ENCODE assay signal across 17 cellular contexts in genomic region chr16:336269-336668, GRCh38. TPM values are rescaled to one million over a fixed set of nuclear protein-coding genes. Genes with fewer than 3 reads are reported as not detected.
"Had no signal": no experiment of that assay in that cellular context is flagged by ENCODE, and none has a peak within 500 bp of the region (broad histone marks: within the 10 kb centered on the region; RNA-seq: fewer than 3 reads in every experiment).

No MANE protein-coding gene starts in this region.

- H3K36me3 ChIP-seq: ascending aorta, ovary had no signal

- ATAC-seq: activated CD8-positive, alpha-beta memory T cell treated with anti-CD3 and anti-CD28 coated beads, Interleukin-2, amount 10 ng/mL, durations not matched to agents 7 days and 5 days; activated T-cell treated with anti-CD3 and anti-CD28 coated beads, Interleukin-2, amount 50 U/mL, for 72 hours had no signal

- H3K27me3 ChIP-seq: ascending aorta, esophagus muscularis mucosa, ovary had no signal

- H3K9me3 ChIP-seq: ascending aorta, esophagus muscularis mucosa, ovary had no signal

- H3K27ac Mint-ChIP-seq: activated CD8-positive, alpha-beta memory T cell treated with anti-CD3 and anti-CD28 coated beads, Interleukin-2, amount 10 ng/mL, durations not matched to agents 7 days and 5 days; activated naive CD8-positive, alpha-beta T cell treated with anti-CD3 and anti-CD28 coated beads, Interleukin-2, amount 10 ng/mL, durations not matched to agents 7 days and 5 days; activated T-cell treated with anti-CD3 and anti-CD28 coated beads, Interleukin-2, amount 50 U/mL, for 72 hours; nephron progenitor cell; stimulated activated naive CD8-positive, alpha-beta T cell treated with anti-CD3 and anti-CD28 coated beads, Interleukin-15, Interleukin-2, amounts not matched to agents 100 ng/mL and 50 ng/mL, for 24 hours had no signal

- H3K9me3 Mint-ChIP-seq: activated naive CD8-positive, alpha-beta T cell treated with anti-CD3 and anti-CD28 coated beads, Interleukin-2, amount 10 ng/mL, durations not matched to agents 7 days and 5 days; stimulated activated naive CD8-positive, alpha-beta T cell treated with anti-CD3 and anti-CD28 coated beads, Interleukin-15, Interleukin-2, amounts not matched to agents 100 ng/mL and 50 ng/mL, for 24 hours had no signal

- H3K27me3 Mint-ChIP-seq: activated CD8-positive, alpha-beta memory T cell treated with anti-CD3 and anti-CD28 coated beads, Interleukin-2, amount 10 ng/mL, durations not matched to agents 7 days and 5 days; activated naive CD8-positive, alpha-beta T cell treated with anti-CD3 and anti-CD28 coated beads, Interleukin-2, amount 10 ng/mL, durations not matched to agents 7 days and 5 days; stimulated activated naive CD8-positive, alpha-beta T cell treated with anti-CD3 and anti-CD28 coated beads, Interleukin-15, Interleukin-2, amounts not matched to agents 100 ng/mL and 50 ng/mL, for 24 hours had no signal

- H3K4me3 ChIP-seq: ascending aorta, esophagus muscularis mucosa, lung, ovary had no signal

- DNase-seq: activated CD4-positive, alpha-beta T cell treated with anti-CD3 and anti-CD28 coated beads for 1 hour; activated CD4-positive, alpha-beta T cell treated with anti-CD3 and anti-CD28 coated beads, Interleukin-2, amount 50 U/mL, for 48 hours; activated CD8-positive, alpha-beta memory T cell treated with anti-CD3 and anti-CD28 coated beads, Interleukin-2, amount 10 ng/mL, durations not matched to agents 7 days and 5 days; activated gamma-delta T cell treated with Interleukin-2 at 50 U/mL for 16 hours; activated naive CD8-positive, alpha-beta T cell treated with anti-CD3 and anti-CD28 coated beads, Interleukin-2, amount 10 ng/mL, durations not matched to agents 7 days and 5 days; activated T-cell treated with anti-CD3 and anti-CD28 coated beads, Interleukin-2, amount 50 U/mL, for 72 hours; hypothalamus; nephron progenitor cell; ovary; stimulated activated CD4-positive, alpha-beta T cell treated with anti-CD3 and anti-CD28 coated beads, Interleukin-2, amount 100 ng/mL, for 48 hours had no signal

- H3K4me3 Mint-ChIP-seq: activated CD8-positive, alpha-beta memory T cell treated with anti-CD3 and anti-CD28 coated beads, Interleukin-2, amount 10 ng/mL, durations not matched to agents 7 days and 5 days; activated naive CD8-positive, alpha-beta T cell treated with anti-CD3 and anti-CD28 coated beads, Interleukin-2, amount 10 ng/mL, durations not matched to agents 7 days and 5 days; activated T-cell treated with anti-CD3 and anti-CD28 coated beads, Interleukin-2, amount 50 U/mL, for 72 hours; nephron progenitor cell; stimulated activated naive CD8-positive, alpha-beta T cell treated with anti-CD3 and anti-CD28 coated beads, Interleukin-15, Interleukin-2, amounts not matched to agents 100 ng/mL and 50 ng/mL, for 24 hours had no signal

- H3K27ac ChIP-seq: ascending aorta, esophagus muscularis mucosa, ovary had no signal

RNA-seq across cellular contexts. Expression of gene PDIA2, which starts 53.3 kb away (rescaled TPM):
- total RNA-seq: activated CD8-positive, alpha-beta memory T cell treated with anti-CD3 and anti-CD28 coated beads, Interleukin-2, amount 10 ng/mL, durations not matched to agents 7 days and 5 days; ascending aorta; T-helper 2 cell treated with Interferon-gamma antibody and Interleukin-4, amounts not matched to agents 100 ng/mL and 5 ng/mL, for 36 hours; ureter had no signal

RNA-seq across cellular contexts. Expression of gene ARHGDIG, which starts 55.9 kb away (rescaled TPM):
- total RNA-seq: activated CD8-positive, alpha-beta memory T cell treated with anti-CD3 and anti-CD28 coated beads, Interleukin-2, amount 10 ng/mL, durations not matched to agents 7 days and 5 days; activated naive CD8-positive, alpha-beta T cell treated with anti-CD3 and anti-CD28 coated beads, Interleukin-2, amount 10 ng/mL, durations not matched to agents 7 days and 5 days; ascending aorta; fibroblast of villous mesenchyme; T-helper 2 cell treated with Interferon-gamma antibody and Interleukin-4, amounts not matched to agents 100 ng/mL and 5 ng/mL, for 36 hours; ureter had no signal
